ENCODE assay signal across 1 cellular context in the genomic region with DNA sequence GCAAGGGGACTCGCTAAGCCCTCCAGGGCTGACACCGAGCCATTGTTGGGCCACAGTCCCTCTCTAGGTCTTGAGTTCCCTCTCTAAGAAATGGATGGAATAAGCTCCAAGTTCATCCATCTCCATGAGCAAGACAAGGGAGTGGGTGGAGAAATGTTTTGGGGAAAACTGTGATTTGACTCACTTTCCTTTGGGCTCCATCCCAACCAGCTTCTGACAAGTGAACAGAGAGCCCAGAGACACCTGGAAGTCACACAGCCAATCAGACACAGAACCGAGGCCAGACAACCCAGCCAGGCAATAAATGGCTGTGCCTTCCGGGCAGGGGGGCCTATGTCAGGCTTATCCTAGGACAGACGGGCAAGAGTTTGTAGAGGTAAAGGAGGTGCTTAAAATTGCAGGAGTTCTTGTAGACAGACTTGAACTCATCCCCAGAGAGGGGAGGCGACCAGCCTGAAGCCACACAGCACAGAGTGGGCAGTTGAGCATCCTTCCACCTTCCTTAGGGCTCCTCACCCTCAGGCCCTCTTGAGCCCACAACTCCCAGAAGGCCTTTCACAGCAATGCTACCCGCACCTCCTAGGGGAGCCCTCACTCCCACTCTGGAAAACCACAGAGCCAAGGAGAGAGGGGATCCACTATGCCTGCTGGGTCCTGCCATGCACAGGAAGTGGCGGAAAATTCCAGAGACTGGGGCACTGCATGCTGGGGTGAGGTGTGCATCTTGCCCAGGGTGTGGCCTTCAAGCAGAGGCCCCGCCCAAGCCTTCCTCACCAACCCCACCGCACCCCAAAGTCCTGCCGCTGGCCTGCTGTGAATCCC.
A peak's percentile ranks its signal among the peaks of the same experiment; 100 is the strongest.
TF ChIP-seq lines count a peak whose summit lies in the region.

No MANE protein-coding gene starts in this region.

TF ChIP-seq in A549, 52 proteins besides CTCF, POLR2A, EP300 and RAD21 (continued from another document):
- TF ChIP-seq, protein P1, sequence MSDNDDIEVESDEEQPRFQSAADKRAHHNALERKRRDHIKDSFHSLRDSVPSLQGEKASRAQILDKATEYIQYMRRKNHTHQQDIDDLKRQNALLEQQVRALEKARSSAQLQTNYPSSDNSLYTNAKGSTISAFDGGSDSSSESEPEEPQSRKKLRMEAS (IDR thresholded peaks at IDR 0.05), result 0 out of 2 replicates have a peak, but pooled peaks have one; percentile 16
- no peak for TF ChIP-seq POLR2AphosphoS2 (conservative IDR thresholded peaks at IDR 0.05; ENCODE audit: low read length)
- TF ChIP-seq, protein P2, sequence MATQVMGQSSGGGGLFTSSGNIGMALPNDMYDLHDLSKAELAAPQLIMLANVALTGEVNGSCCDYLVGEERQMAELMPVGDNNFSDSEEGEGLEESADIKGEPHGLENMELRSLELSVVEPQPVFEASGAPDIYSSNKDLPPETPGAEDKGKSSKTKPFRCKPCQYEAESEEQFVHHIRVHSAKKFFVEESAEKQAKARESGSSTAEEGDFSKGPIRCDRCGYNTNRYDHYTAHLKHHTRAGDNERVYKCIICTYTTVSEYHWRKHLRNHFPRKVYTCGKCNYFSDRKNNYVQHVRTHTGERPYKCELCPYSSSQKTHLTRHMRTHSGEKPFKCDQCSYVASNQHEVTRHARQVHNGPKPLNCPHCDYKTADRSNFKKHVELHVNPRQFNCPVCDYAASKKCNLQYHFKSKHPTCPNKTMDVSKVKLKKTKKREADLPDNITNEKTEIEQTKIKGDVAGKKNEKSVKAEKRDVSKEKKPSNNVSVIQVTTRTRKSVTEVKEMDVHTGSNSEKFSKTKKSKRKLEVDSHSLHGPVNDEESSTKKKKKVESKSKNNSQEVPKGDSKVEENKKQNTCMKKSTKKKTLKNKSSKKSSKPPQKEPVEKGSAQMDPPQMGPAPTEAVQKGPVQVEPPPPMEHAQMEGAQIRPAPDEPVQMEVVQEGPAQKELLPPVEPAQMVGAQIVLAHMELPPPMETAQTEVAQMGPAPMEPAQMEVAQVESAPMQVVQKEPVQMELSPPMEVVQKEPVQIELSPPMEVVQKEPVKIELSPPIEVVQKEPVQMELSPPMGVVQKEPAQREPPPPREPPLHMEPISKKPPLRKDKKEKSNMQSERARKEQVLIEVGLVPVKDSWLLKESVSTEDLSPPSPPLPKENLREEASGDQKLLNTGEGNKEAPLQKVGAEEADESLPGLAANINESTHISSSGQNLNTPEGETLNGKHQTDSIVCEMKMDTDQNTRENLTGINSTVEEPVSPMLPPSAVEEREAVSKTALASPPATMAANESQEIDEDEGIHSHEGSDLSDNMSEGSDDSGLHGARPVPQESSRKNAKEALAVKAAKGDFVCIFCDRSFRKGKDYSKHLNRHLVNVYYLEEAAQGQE (IDR thresholded peaks at IDR 0.05), result no peak
